In genomic region chr15:100438570-100438969, GRCh38 we compare ENCODE assay signal across 8 cellular contexts.
A peak's percentile ranks its signal among the peaks of the same experiment; 100 is the strongest.
DNase-seq lines count a peak whose midpoint lies in the region; ATAC-seq and TF ChIP-seq lines count a peak whose summit lies in the region.

No MANE protein-coding gene starts in this region.

- no peaks in the 10 kb centered on the region for H3K36me3 ChIP-seq in esophagus muscularis mucosa

- H3K27me3 Mint-ChIP-seq in T-helper 17 cell (peaks cover 6% of the 10 kb centered on the region), osteocyte (ENCODE audit: unreplicated experiment) (no peaks in the 10 kb centered on the region)

- no peaks in the 10 kb centered on the region for H3K4me1 ChIP-seq in foreskin keratinocyte
- peaks cover 4 to 13% (median 6%) of the 10 kb centered on the region in 4 donors for H3K4me1 ChIP-seq in esophagus muscularis mucosa

- no peak for TF ChIP-seq EP300 in esophagus muscularis mucosa (IDR thresholded peaks at IDR 0.05)

- H3K27me3 ChIP-seq in foreskin keratinocyte, result no peaks in the 10 kb centered on the region
- H3K27me3 ChIP-seq in esophagus muscularis mucosa, result no peaks in the 10 kb centered on the region

- H3K9me3 Mint-ChIP-seq in osteocyte (ENCODE audit: unreplicated experiment), result peaks cover 5% of the 10 kb centered on the region

- WGBS in esophagus muscularis mucosa, result 10% methylated on average over 2 of the region's 2 CpGs

- peak; percentile 90 for DNase-seq in GM12865 (ENCODE audit: low read depth)
- peak; percentile 93 for DNase-seq in RPMI8226
- DNase-seq in foreskin keratinocyte, result peak; percentile 75 to 87
- peak; percentile 51 for DNase-seq in stimulated activated CD4-positive, alpha-beta T cell treated with anti-CD3 and anti-CD28 coated beads, Interleukin-15, amount 100 ng/mL, for 24 hours
- DNase-seq in T-helper 17 cell, result no peak
- DNase-seq in osteocyte (ENCODE audit: extremely low spot score, unreplicated experiment), result no peak
- no peak for DNase-seq in esophagus muscularis mucosa (ENCODE audit: extremely low spot score)

- H3K36me3 Mint-ChIP-seq in T-helper 17 cell (ENCODE audit: low read depth), result no peaks in the 10 kb centered on the region
- H3K36me3 Mint-ChIP-seq in osteocyte (ENCODE audit: unreplicated experiment), result no peaks in the 10 kb centered on the region

- H3K4me3 Mint-ChIP-seq in T-helper 17 cell (no peak overlapping the region), osteocyte (ENCODE audit: unreplicated experiment) (no peak overlapping the region)

- TF ChIP-seq CTCF in GM12865 (IDR thresholded peaks at IDR 0.05; ENCODE audit: insufficient read depth, low read depth, low read length, missing control alignments), result no peak
- TF ChIP-seq CTCF in foreskin keratinocyte (conservative IDR thresholded peaks at IDR 0.05), result no peak
- no peak for TF ChIP-seq CTCF in osteocyte (IDR thresholded peaks at IDR 0.05)
- TF ChIP-seq CTCF in esophagus muscularis mucosa (IDR thresholded peaks at IDR 0.05), result no peak

- no peaks in the 10 kb centered on the region for H3K9me3 ChIP-seq in T-helper 17 cell (ENCODE audit: control insufficient read depth, low read length, poor library complexity, severe bottlenecking)
- no peaks in the 10 kb centered on the region for H3K9me3 ChIP-seq in esophagus muscularis mucosa

- peak; percentile 51 for ATAC-seq in HG03432 (IDR thresholded peaks at IDR 0.05; ENCODE audit: unreplicated experiment)
- peak; percentile 80 for ATAC-seq in foreskin keratinocyte
- no peak for ATAC-seq in T-helper 17 cell

- H3K27ac ChIP-seq in foreskin keratinocyte (no peak overlapping the region), esophagus muscularis mucosa (replicated peaks in 1 of 4) (no peak overlapping the region)

- H3K27ac Mint-ChIP-seq in T-helper 17 cell (no peak overlapping the region), osteocyte (ENCODE audit: unreplicated experiment) (no peak overlapping the region)

- intact Hi-C loops in esophagus muscularis mucosa (cut with DNase I), result no loop called here

- H3K4me3 ChIP-seq in GM12865 (ENCODE audit: low read depth, low read length) (no peak overlapping the region), esophagus muscularis mucosa (no peak overlapping the region)

- peaks cover 3% of the 10 kb centered on the region for H3K4me1 Mint-ChIP-seq in T-helper 17 cell
- no peaks in the 10 kb centered on the region for H3K4me1 Mint-ChIP-seq in osteocyte (ENCODE audit: unreplicated experiment)

- TF ChIP-seq POLR2A in esophagus muscularis mucosa (IDR thresholded peaks at IDR 0.05; ENCODE audit: low read depth), result no peak

Comparison
In these comparisons a context has a peak if more than half of its experiments do, and no peak if none do; other contexts are left out.
1. DNase-seq: peak in GM12865 (single experiment), RPMI8226 (single experiment), foreskin keratinocyte (2 of 2) and stimulated activated CD4-positive, alpha-beta T cell treated with anti-CD3 and anti-CD28 coated beads, Interleukin-15, amount 100 ng/mL, for 24 hours (single experiment); none in T-helper 17 cell (0 of 3), osteocyte (single experiment) and esophagus muscularis mucosa (single experiment).